19 cellular contexts compared by ENCODE assay signal in genomic region chr10:44358080-44358771, GRCh38.
"Had no signal": no experiment of that assay in that cellular context is flagged by ENCODE, and none has a peak within 500 bp of the region (broad histone marks: within the 10 kb centered on the region; RNA-seq: fewer than 3 reads in every experiment).

No MANE protein-coding gene starts in this region.

- ATAC-seq: left lobe of liver; natural killer cell treated with Interleukin-12 subunit alpha and Interleukin-12 subunit beta and Interleukin-15 and Interleukin-18, amount 100 ng/mL, for 72 hours; stimulated activated naive B cell treated with anti-CD40 and anti-IgM and Interleukin-4, amounts not matched to agents 10 μg/mL and 1 μg/mL and 100 μg/mL, for 72 hours; stimulated activated naive CD8-positive, alpha-beta T cell treated with anti-CD3 and anti-CD28 coated beads, Interleukin-15, amount 100 ng/mL, for 72 hours; upper lobe of right lung had no signal

- H3K27ac ChIP-seq: dorsolateral prefrontal cortex, right atrium auricular region, sigmoid colon, skin epidermis, testis, tibial nerve, upper lobe of right lung had no signal

- DNase-seq: cortex of kidney; dorsolateral prefrontal cortex; effector CD8-positive, alpha-beta T cell; foreskin melanocyte; head of caudate nucleus; hippocampal formation; mammary epithelial cell; sigmoid colon; stimulated activated CD4-positive, alpha-beta T cell treated with anti-CD3 and anti-CD28 coated beads, Interleukin-2, amount 100 ng/mL, for 24 hours; stimulated activated CD4-positive, alpha-beta T cell treated with anti-CD3 and anti-CD28 coated beads, Interleukin-4, amount 100 ng/mL, for 4 hours; stimulated activated naive B cell treated with anti-CD40 and anti-IgM and Interleukin-4, amounts not matched to agents 10 μg/mL and 1 μg/mL and 100 μg/mL, for 72 hours; stimulated activated naive CD8-positive, alpha-beta T cell treated with anti-CD3 and anti-CD28 coated beads, Interleukin-15, amount 100 ng/mL, for 72 hours; testis; upper lobe of right lung had no signal
